ENCODE assay signal across 12 cellular contexts in the genomic region with DNA sequence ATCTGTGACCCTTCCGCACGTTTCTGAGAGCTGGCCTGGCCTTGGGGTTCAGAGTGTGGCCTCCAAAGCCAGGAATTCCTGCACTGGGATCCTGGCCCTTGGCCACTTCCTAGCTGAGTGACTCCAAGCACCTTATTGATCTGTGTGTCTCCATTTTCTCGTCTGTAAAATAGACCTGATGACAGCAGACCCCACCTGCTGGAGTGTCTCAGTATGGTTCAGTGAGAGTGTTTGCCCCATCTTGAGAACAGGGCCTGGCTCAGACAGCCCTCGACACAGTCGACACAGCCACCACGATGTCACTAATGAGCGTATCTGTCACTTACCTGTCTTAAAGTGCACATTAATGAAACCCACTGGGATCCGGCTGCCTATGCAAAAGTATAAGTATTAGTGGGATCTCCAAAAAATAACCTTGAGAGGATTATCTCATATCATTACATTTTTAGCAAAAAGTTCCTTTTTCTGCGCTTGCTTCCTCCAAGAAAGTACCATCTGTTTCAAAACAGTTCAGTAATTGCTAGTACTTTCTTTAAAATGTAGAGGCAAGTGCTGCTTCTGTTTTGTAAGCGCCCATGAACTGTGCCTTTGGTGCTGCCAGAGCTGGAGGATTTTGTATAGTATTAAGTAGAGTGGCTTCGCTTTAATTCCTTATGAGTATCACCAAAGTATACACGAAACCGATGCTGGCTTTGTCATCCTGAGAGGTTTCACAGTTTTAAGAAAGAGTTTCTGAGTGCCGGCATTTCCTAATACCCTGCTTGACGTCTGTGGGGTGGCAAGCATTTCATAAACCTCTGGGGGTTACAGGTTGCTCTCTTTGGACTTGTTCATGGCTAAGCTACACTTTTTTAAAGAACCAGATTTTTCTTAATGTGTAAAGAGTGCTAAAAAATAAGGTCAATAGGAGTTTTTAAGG. TPM values are rescaled to one million over a fixed set of nuclear protein-coding genes. Genes with fewer than 3 reads are reported as not detected.
A peak's percentile ranks its signal among the peaks of the same experiment; 100 is the strongest.
DNase-seq lines count a peak whose midpoint lies in the region; ATAC-seq, FAIRE-seq and TF ChIP-seq lines count a peak whose summit lies in the region.
"Had no signal": no experiment of that assay in that cellular context is flagged by ENCODE, and none has a peak within 500 bp of the region (broad histone marks: within the 10 kb centered on the region; RNA-seq: fewer than 3 reads in every experiment).

No MANE protein-coding gene starts in this region.

- peaks cover 17% of the 10 kb centered on the region for H3K27me3 Mint-ChIP-seq in activated CD4-positive, alpha-beta memory T cell treated with anti-CD3 and anti-CD28 coated beads for 36 hours

- CTCF ChIA-PET in activated CD4-positive, alpha-beta memory T cell treated with anti-CD3 and anti-CD28 coated beads for 36 hours (lab: Charles Lee) = no interaction called here

- no peak for TF ChIP-seq CTCF in kidney (IDR thresholded peaks at IDR 0.05; ENCODE audit: borderline replicate concordance, extremely low read depth, insufficient read depth)

- no peak for FAIRE-seq in kidney (lab: Jason Lieb, UNC)

- H3K4me1 ChIP-seq in kidney (ENCODE audit: control insufficient read depth in 1 of 2, insufficient read depth in 1 of 2, low read depth in 1 of 2, low read length in 2 of 2) = no peaks in the 10 kb centered on the region

- peaks cover 4% of the 10 kb centered on the region for H3K4me1 Mint-ChIP-seq in activated CD4-positive, alpha-beta memory T cell treated with anti-CD3 and anti-CD28 coated beads for 36 hours (ENCODE audit: low read depth)

- no peak overlapping the region for H3K27ac Mint-ChIP-seq in activated CD4-positive, alpha-beta memory T cell treated with anti-CD3 and anti-CD28 coated beads for 36 hours

- peak; percentile 41 for ATAC-seq in GM18861 (IDR thresholded peaks at IDR 0.05; ENCODE audit: unreplicated experiment)
- ATAC-seq in GM21723 (IDR thresholded peaks at IDR 0.05; ENCODE audit: unreplicated experiment) = peak; percentile 47
- peak; percentile 47 for ATAC-seq in HG03439 (IDR thresholded peaks at IDR 0.05; ENCODE audit: unreplicated experiment)
- ATAC-seq in left lobe of liver = peak; percentile 16
- ATAC-seq: heart right ventricle had no signal

- H3K9ac ChIP-seq in kidney (ENCODE audit: low read length in 2 of 2) = no peak overlapping the region

- H3K36me3 ChIP-seq in kidney (ENCODE audit: control insufficient read depth in 1 of 2, insufficient read depth in 2 of 2, low read length in 2 of 2) = no peaks in the 10 kb centered on the region
- H3K36me3 ChIP-seq: heart right ventricle, thoracic aorta had no signal

- no peak overlapping the region for H3K4me3 ChIP-seq in kidney (ENCODE audit: low read length in 2 of 2)
- H3K4me3 ChIP-seq: heart right ventricle, thoracic aorta had no signal

- DNase-seq in left lobe of liver (ENCODE audit: low spot score) (no peak), DMS153 treated with DMSO at 0.1 percent for 48 hours (lab: John Stamatoyannopoulos, UW; ENCODE audit: unreplicated experiment) (no peak), kidney (no peak), T1000 (lab: John Stamatoyannopoulos, UW) (no peak)
- DNase-seq in activated CD4-positive, alpha-beta memory T cell treated with anti-CD3 and anti-CD28 coated beads for 36 hours = no peak
- DNase-seq: heart right ventricle, naive B cell had no signal

- H3K36me3 Mint-ChIP-seq in activated CD4-positive, alpha-beta memory T cell treated with anti-CD3 and anti-CD28 coated beads for 36 hours = no peaks in the 10 kb centered on the region
- H3K36me3 Mint-ChIP-seq: naive B cell had no signal

- H3K9me3 Mint-ChIP-seq in activated CD4-positive, alpha-beta memory T cell treated with anti-CD3 and anti-CD28 coated beads for 36 hours = no peaks in the 10 kb centered on the region

- H3K4me3 Mint-ChIP-seq in activated CD4-positive, alpha-beta memory T cell treated with anti-CD3 and anti-CD28 coated beads for 36 hours = no peak overlapping the region
- H3K4me3 Mint-ChIP-seq: naive B cell had no signal

- no peak overlapping the region for H3K27ac ChIP-seq in kidney (ENCODE audit: low read depth in 2 of 2, low read length in 2 of 2)
- H3K27ac ChIP-seq: heart right ventricle, thoracic aorta had no signal

- no peaks in the 10 kb centered on the region for H3K9me3 ChIP-seq in kidney (ENCODE audit: control insufficient read depth in 1 of 2, low read length in 2 of 2)
- H3K9me3 ChIP-seq: heart right ventricle, thoracic aorta had no signal

- intact Hi-C loops in kidney (cut with DNase I) = no loop called here
- intact Hi-C loops in activated CD4-positive, alpha-beta memory T cell treated with anti-CD3 and anti-CD28 coated beads for 36 hours (cut with micrococcal nuclease) = loop anchor here (5.0 kb wide), 1 partner anchor 347 kb away; no protein-coding TSS in a partner anchor

- POLR2A ChIA-PET in activated CD4-positive, alpha-beta memory T cell treated with anti-CD3 and anti-CD28 coated beads for 36 hours (lab: Charles Lee) = no interaction called here

RNA-seq across cellular contexts. Expression of a gene that starts 31.7 kb away (rescaled TPM):
- total RNA-seq in left lobe of liver = 0.38 TPM
- total RNA-seq in kidney = 0.31 TPM
- polyA plus RNA-seq in kidney (ENCODE audit: insufficient read depth, low read depth, low replicate concordance) = 4.8 TPM
- total RNA-seq in activated CD4-positive, alpha-beta memory T cell treated with anti-CD3 and anti-CD28 coated beads for 36 hours = not detected
- total RNA-seq: HT1080 had no signal
